In the genomic region with DNA sequence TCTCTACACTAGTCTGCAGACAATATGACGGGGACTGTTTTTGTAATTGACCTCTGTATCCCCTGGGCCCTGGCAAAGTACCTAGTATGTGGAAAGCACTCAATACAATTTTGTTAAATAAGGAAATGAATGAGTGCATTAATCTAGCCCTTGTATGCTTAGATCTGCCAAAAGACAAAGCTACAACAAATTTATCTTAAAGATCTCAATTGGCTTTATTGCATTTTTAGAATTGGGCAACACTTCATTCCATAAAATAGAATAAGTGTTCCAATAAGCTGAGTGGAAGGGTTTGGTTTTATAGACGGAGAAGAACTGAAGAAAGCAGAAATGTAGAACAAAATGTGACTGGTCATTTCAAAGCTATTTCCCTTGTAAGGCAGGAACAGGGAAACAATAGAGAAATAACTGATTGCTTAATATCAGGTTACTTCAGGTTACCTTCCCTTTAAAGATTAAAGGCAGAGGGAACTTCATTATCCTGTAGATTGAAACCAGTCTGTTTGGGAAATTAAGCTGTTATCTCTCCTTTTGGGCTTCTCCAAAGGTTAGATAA, we compare ENCODE assay signal across 12 cellular contexts.
DNase-seq lines count a peak whose midpoint lies in the region; ATAC-seq and FAIRE-seq lines count a peak whose summit lies in the region.
"Had no signal": no experiment of that assay in that cellular context is flagged by ENCODE, and none has a peak within 500 bp of the region (broad histone marks: within the 10 kb centered on the region; RNA-seq: fewer than 3 reads in every experiment).

No MANE protein-coding gene starts in this region.

- no peaks in the 10 kb centered on the region for H3K36me3 Mint-ChIP-seq in stimulated activated naive B cell treated with anti-CD40 and anti-IgM and Interleukin-4, amounts not matched to agents 10 μg/mL and 1 μg/mL and 100 μg/mL, for 72 hours

- H3K9me3 Mint-ChIP-seq in stimulated activated naive B cell treated with anti-CD40 and anti-IgM and Interleukin-4, amounts not matched to agents 10 μg/mL and 1 μg/mL and 100 μg/mL, for 72 hours: no peaks in the 10 kb centered on the region

- H3K27me3 Mint-ChIP-seq in stimulated activated naive B cell treated with anti-CD40 and anti-IgM and Interleukin-4, amounts not matched to agents 10 μg/mL and 1 μg/mL and 100 μg/mL, for 72 hours: no peaks in the 10 kb centered on the region

- DNase-seq in NOMO-1 treated with DMSO at 0.1 percent for 48 hours (lab: John Stamatoyannopoulos, UW; ENCODE audit: unreplicated experiment) (peak; percentile 76), epithelial cell of prostate (ENCODE audit: low read depth, low spot score) (peak; percentile 63), renal cortical epithelial cell (ENCODE audit: low read depth) (peak; percentile 96), hippocampal formation (lab: John Stamatoyannopoulos, UW) (no peak)
- no peak for DNase-seq in stimulated activated naive B cell treated with anti-CD40 and anti-IgM and Interleukin-4, amounts not matched to agents 10 μg/mL and 1 μg/mL and 100 μg/mL, for 72 hours
- DNase-seq: activated CD8-positive, alpha-beta memory T cell treated with anti-CD3 and anti-CD28 coated beads, Interleukin-2, amount 50 U/mL, for 48 hours; COR-L47; NCI-H1048; substantia nigra had no signal

- peak; percentile 100 for FAIRE-seq in G401.6 (lab: Jason Lieb, UNC)

- no peak overlapping the region for H3K4me3 Mint-ChIP-seq in stimulated activated naive B cell treated with anti-CD40 and anti-IgM and Interleukin-4, amounts not matched to agents 10 μg/mL and 1 μg/mL and 100 μg/mL, for 72 hours

- H3K4me1 Mint-ChIP-seq in stimulated activated naive B cell treated with anti-CD40 and anti-IgM and Interleukin-4, amounts not matched to agents 10 μg/mL and 1 μg/mL and 100 μg/mL, for 72 hours: no peaks in the 10 kb centered on the region

- no peak overlapping the region for H3K27ac Mint-ChIP-seq in stimulated activated naive B cell treated with anti-CD40 and anti-IgM and Interleukin-4, amounts not matched to agents 10 μg/mL and 1 μg/mL and 100 μg/mL, for 72 hours

- peak overlapping the region; percentile 99 for H3K27ac ChIP-seq in epithelial cell of prostate

- ATAC-seq in GM18502 (IDR thresholded peaks at IDR 0.05; ENCODE audit: poor library complexity, unreplicated experiment): no peak
- ATAC-seq in GM19351 (IDR thresholded peaks at IDR 0.05; ENCODE audit: unreplicated experiment): no peak
- ATAC-seq in stimulated activated naive B cell treated with anti-CD40 and anti-IgM and Interleukin-4, amounts not matched to agents 10 μg/mL and 1 μg/mL and 100 μg/mL, for 72 hours (replicated peaks): no peak

Comparison
In these comparisons a context has a peak if more than half of its experiments do, and no peak if none do; other contexts are left out.
1. DNase-seq: peak in NOMO-1 treated with DMSO at 0.1 percent for 48 hours (single experiment), epithelial cell of prostate (single experiment) and renal cortical epithelial cell (single experiment); none in stimulated activated naive B cell treated with anti-CD40 and anti-IgM and Interleukin-4, amounts not matched to agents 10 μg/mL and 1 μg/mL and 100 μg/mL, for 72 hours (single experiment) and hippocampal formation (0 of 2).